In genomic region chr11:77158041-77158695, GRCh38 we compare ENCODE assay signal across 33 cellular contexts. TPM values are rescaled to one million over a fixed set of nuclear protein-coding genes. Genes with fewer than 3 reads are reported as not detected.
"Had no signal": no experiment of that assay in that cellular context is flagged by ENCODE, and none has a peak within 500 bp of the region (broad histone marks: within the 10 kb centered on the region; RNA-seq: fewer than 3 reads in every experiment).

No MANE protein-coding gene starts in this region.

- H3K27ac ChIP-seq: brain microvascular endothelial cell, epithelial cell of prostate, gastrocnemius medialis, hepatocyte, left ventricle myocardium inferior, pancreas, prostate gland, thoracic aorta, uterus, VCaP had no signal

- H3K9me3 Mint-ChIP-seq: activated CD4-positive, alpha-beta memory T cell treated with anti-CD3 and anti-CD28 coated beads, Interleukin-2, amount 10 ng/mL, durations not matched to agents 7 days and 5 days; activated CD4-positive, alpha-beta T cell treated with anti-CD3 and anti-CD28 coated beads, Interleukin-2, amount 10 ng/mL, durations not matched to agents 7 days and 5 days; activated T-cell treated with anti-CD3 and anti-CD28 coated beads, Interleukin-2, amount 50 U/mL, for 24 hours; nephron progenitor cell; type B pancreatic cell had no signal

- H3K36me3 Mint-ChIP-seq: naive B cell, type B pancreatic cell had no signal

- H3K27ac Mint-ChIP-seq: activated CD4-positive, alpha-beta memory T cell treated with anti-CD3 and anti-CD28 coated beads, Interleukin-2, amount 10 ng/mL, durations not matched to agents 7 days and 5 days; activated CD4-positive, alpha-beta T cell treated with anti-CD3 and anti-CD28 coated beads, Interleukin-2, amount 10 ng/mL, durations not matched to agents 7 days and 5 days; activated T-cell treated with anti-CD3 and anti-CD28 coated beads, Interleukin-2, amount 50 U/mL, for 24 hours; naive B cell; nephron progenitor cell; type B pancreatic cell had no signal

- H3K4me1 ChIP-seq: pancreas, prostate gland, uterus had no signal

- DNase-seq: activated CD4-positive, alpha-beta memory T cell treated with anti-CD3 and anti-CD28 coated beads, Interleukin-2, amount 10 ng/mL, durations not matched to agents 7 days and 5 days; activated CD4-positive, alpha-beta T cell treated with anti-CD3 and anti-CD28 coated beads, Interleukin-2, amount 10 ng/mL, durations not matched to agents 7 days and 5 days; activated CD4-positive, CD25-positive, alpha-beta regulatory T cell treated with anti-CD3 and anti-CD28 coated beads, Interleukin-2, amount 50 U/mL, for 72 hours; activated CD8-positive, alpha-beta memory T cell treated with anti-CD3 and anti-CD28 coated beads, Interleukin-2, amount 50 U/mL, for 48 hours; activated gamma-delta T cell treated with Interleukin-2 at 50 U/mL for 16 hours; activated naive CD4-positive, alpha-beta T cell treated with anti-CD3 and anti-CD28 coated beads, Interleukin-2, amount 50 U/mL, for 16 hours; activated T-cell treated with anti-CD3 and anti-CD28 coated beads, Interleukin-2, amount 50 U/mL, for 24 hours; amniotic stem cell; brain microvascular endothelial cell; central memory CD4-positive, alpha-beta T cell; dermis blood vessel endothelial cell; effector CD8-positive, alpha-beta T cell; gastrocnemius medialis; glutamatergic neuron; kidney glomerular epithelial cell; left ventricle myocardium inferior; mammary epithelial cell; naive B cell; nephron progenitor cell; nucleus accumbens; retina; stimulated activated CD4-positive, alpha-beta T cell treated with anti-CD3 and anti-CD28 coated beads, Interleukin-15, amount 100 ng/mL, for 24 hours; stimulated activated CD4-positive, alpha-beta T cell treated with anti-CD3 and anti-CD28 coated beads, Interleukin-2, amount 100 ng/mL, for 24 hours; stimulated activated naive CD4-positive, alpha-beta T cell treated with Interleukin-2 at 50 U/mL for 16 hours; uterus had no signal

- H3K27me3 Mint-ChIP-seq: activated CD4-positive, alpha-beta memory T cell treated with anti-CD3 and anti-CD28 coated beads, Interleukin-2, amount 10 ng/mL, durations not matched to agents 7 days and 5 days; activated CD4-positive, alpha-beta T cell treated with anti-CD3 and anti-CD28 coated beads, Interleukin-2, amount 10 ng/mL, durations not matched to agents 7 days and 5 days; activated T-cell treated with anti-CD3 and anti-CD28 coated beads, Interleukin-2, amount 50 U/mL, for 24 hours had no signal

- H3K4me3 Mint-ChIP-seq: activated CD4-positive, alpha-beta memory T cell treated with anti-CD3 and anti-CD28 coated beads, Interleukin-2, amount 10 ng/mL, durations not matched to agents 7 days and 5 days; activated CD4-positive, alpha-beta T cell treated with anti-CD3 and anti-CD28 coated beads, Interleukin-2, amount 10 ng/mL, durations not matched to agents 7 days and 5 days; activated T-cell treated with anti-CD3 and anti-CD28 coated beads, Interleukin-2, amount 50 U/mL, for 24 hours; nephron progenitor cell; type B pancreatic cell had no signal

- ATAC-seq: gastrocnemius medialis, pancreas had no signal

- H3K27me3 ChIP-seq: brain microvascular endothelial cell, gastrocnemius medialis, hepatocyte, pancreas, uterus had no signal

RNA-seq across cellular contexts. Expression of gene OMP, which starts 55.5 kb away (rescaled TPM):
- total RNA-seq: activated CD4-positive, alpha-beta memory T cell treated with anti-CD3 and anti-CD28 coated beads, Interleukin-2, amount 10 ng/mL, durations not matched to agents 7 days and 5 days; activated CD4-positive, alpha-beta T cell treated with anti-CD3 and anti-CD28 coated beads, Interleukin-2, amount 10 ng/mL, durations not matched to agents 7 days and 5 days; dermis blood vessel endothelial cell; gastrocnemius medialis; hepatocyte; left ventricle myocardium inferior; mammary epithelial cell; T-helper 1 cell treated with Interleukin-12 subunit alpha and Interleukin-12 subunit beta and Interleukin-4 antibody, amounts not matched to agents 30 ng/mL and 1 ng/mL, for 36 hours; thoracic aorta had no signal
- polyA plus RNA-seq: hepatocyte, mammary epithelial cell had no signal
